ENCODE assay signal across 24 cellular contexts in the genomic region with DNA sequence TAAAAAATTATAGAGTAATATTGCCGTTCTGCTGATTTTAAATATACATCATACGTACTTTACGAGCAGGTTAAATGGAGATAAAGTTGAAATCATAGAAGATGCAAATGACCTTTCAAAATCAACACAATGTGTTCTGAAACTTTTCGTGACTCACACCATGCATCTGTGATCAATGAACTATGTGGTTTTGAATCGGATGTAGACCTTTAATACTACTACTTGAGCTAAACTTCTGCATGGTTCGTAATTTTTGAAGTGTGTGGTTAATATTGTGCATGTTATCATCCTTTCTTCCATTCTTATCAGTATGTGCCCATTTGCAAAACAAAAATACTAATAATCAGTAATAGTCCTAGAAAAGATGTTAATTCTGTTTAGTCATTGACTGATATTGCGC. TPM values are rescaled to one million over a fixed set of nuclear protein-coding genes. Genes with fewer than 3 reads are reported as not detected.
A peak's percentile ranks its signal among the peaks of the same experiment; 100 is the strongest.
DNase-seq lines count a peak whose midpoint lies in the region; ATAC-seq and FAIRE-seq lines count a peak whose summit lies in the region.
"Had no signal": no experiment of that assay in that cellular context is flagged by ENCODE, and none has a peak within 500 bp of the region (broad histone marks: within the 10 kb centered on the region; RNA-seq: fewer than 3 reads in every experiment).

No MANE protein-coding gene starts in this region.

- peak; percentile 42 for FAIRE-seq in frontal cortex (lab: Jason Lieb, UNC)
- FAIRE-seq: astrocyte had no signal

- ATAC-seq in activated CD4-positive, alpha-beta T cell treated with anti-CD3 and anti-CD28 coated beads for 36 hours = peak; percentile 78
- peak; percentile 70 for ATAC-seq in GM18861 (IDR thresholded peaks at IDR 0.05; ENCODE audit: unreplicated experiment)
- ATAC-seq in HG02885 (IDR thresholded peaks at IDR 0.05; ENCODE audit: poor library complexity, unreplicated experiment) = peak; percentile 36
- ATAC-seq: mucosa of descending colon, SK-N-SH treated with all-trans-retinoic acid at 6 μM for 48 hours had no signal

- no peaks in the 10 kb centered on the region for H3K9me3 Mint-ChIP-seq in activated CD4-positive, alpha-beta T cell treated with anti-CD3 and anti-CD28 coated beads for 36 hours (ENCODE audit: low read depth)
- H3K9me3 Mint-ChIP-seq: neural progenitor cell had no signal

- POLR2A ChIA-PET in activated CD4-positive, alpha-beta T cell treated with anti-CD3 and anti-CD28 coated beads for 36 hours (lab: Charles Lee) = no interaction called here

- H3K27me3 Mint-ChIP-seq in activated CD4-positive, alpha-beta T cell treated with anti-CD3 and anti-CD28 coated beads for 36 hours = no peaks in the 10 kb centered on the region

- intact Hi-C loops in activated CD4-positive, alpha-beta T cell treated with anti-CD3 and anti-CD28 coated beads for 36 hours (cut with DNase I, micrococcal nuclease) = no loop called here

- H3K4me3 Mint-ChIP-seq in activated CD4-positive, alpha-beta T cell treated with anti-CD3 and anti-CD28 coated beads for 36 hours = no peak overlapping the region
- H3K4me3 Mint-ChIP-seq: neural progenitor cell had no signal

- peaks cover 16% of the 10 kb centered on the region for H3K4me1 Mint-ChIP-seq in activated CD4-positive, alpha-beta T cell treated with anti-CD3 and anti-CD28 coated beads for 36 hours
- H3K4me1 Mint-ChIP-seq: neural progenitor cell had no signal

- no peak for DNase-seq in activated CD4-positive, alpha-beta T cell treated with anti-CD3 and anti-CD28 coated beads for 36 hours
- DNase-seq in activated CD4-positive, alpha-beta T cell treated with anti-CD3 and anti-CD28 coated beads for 48 hours = no peak
- DNase-seq in frontal cortex (ENCODE audit: low spot score in 2 of 2) = no peak
- DNase-seq in DMS114 treated with DMSO at 0.1 percent for 48 hours (lab: John Stamatoyannopoulos, UW; ENCODE audit: unreplicated experiment) = no peak
- no peak for DNase-seq in COLO668 (lab: John Stamatoyannopoulos, UW; ENCODE audit: unreplicated experiment)
- no peak for DNase-seq in hepatic stellate cell (ENCODE audit: low spot score)
- DNase-seq: 8988T; activated CD4-positive, alpha-beta T cell treated with anti-CD3 and anti-CD28 coated beads for 1 hour; activated CD8-positive, alpha-beta memory T cell treated with anti-CD3 and anti-CD28 coated beads, Interleukin-2, amount 50 U/mL, for 4 hours; activated naive CD4-positive, alpha-beta T cell treated with Interleukin-2 at 50 U/mL for 16 hours; DMS153; effector memory CD4-positive, alpha-beta T cell; GDM1; left ventricle myocardium inferior; mucosa of descending colon; NCI-H187 treated with DMSO at 0.1 percent for 48 hours; stimulated activated CD4-positive, alpha-beta T cell treated with anti-CD3 and anti-CD28 coated beads, Interleukin-2, amount 100 ng/mL, for 24 hours had no signal

- CTCF ChIA-PET in activated CD4-positive, alpha-beta T cell treated with anti-CD3 and anti-CD28 coated beads for 36 hours (lab: Charles Lee) = interaction anchor here (0.6 kb wide), 1 partner anchor 10 kb away, joined by 3 read pairs; no protein-coding TSS in a partner anchor

- no peak overlapping the region for H3K27ac Mint-ChIP-seq in activated CD4-positive, alpha-beta T cell treated with anti-CD3 and anti-CD28 coated beads for 36 hours
- H3K27ac Mint-ChIP-seq: neural progenitor cell had no signal

- H3K36me3 Mint-ChIP-seq in activated CD4-positive, alpha-beta T cell treated with anti-CD3 and anti-CD28 coated beads for 36 hours (ENCODE audit: low read depth) = no peaks in the 10 kb centered on the region
- H3K36me3 Mint-ChIP-seq: neural progenitor cell had no signal

RNA-seq across cellular contexts. Expression of a gene that starts 58.9 kb away (rescaled TPM):
- total RNA-seq in activated CD4-positive, alpha-beta T cell treated with anti-CD3 and anti-CD28 coated beads for 36 hours = not detected
- 4.5 TPM for total RNA-seq in frontal cortex
- total RNA-seq: HT1080, NCI-H460 had no signal
